18 cellular contexts compared by ENCODE assay signal in genomic region chr16:2086812-2087425, GRCh38.
"Had no signal": no experiment of that assay in that cellular context is flagged by ENCODE, and none has a peak within 500 bp of the region (broad histone marks: within the 10 kb centered on the region; RNA-seq: fewer than 3 reads in every experiment).

No MANE protein-coding gene starts in this region.

- ATAC-seq: activated T-cell treated with anti-CD3 and anti-CD28 coated beads, Interleukin-2, amount 50 U/mL, for 72 hours; gastrocnemius medialis; heart right ventricle; mucosa of descending colon; naive thymus-derived CD8-positive, alpha-beta T cell; right cardiac atrium; T-helper 17 cell; WTC11 had no signal

- H3K4me3 Mint-ChIP-seq: activated CD4-positive, alpha-beta T cell treated with anti-CD3 and anti-CD28 coated beads, Interleukin-2, amount 10 ng/mL, durations not matched to agents 7 days and 5 days; activated T-cell treated with anti-CD3 and anti-CD28 coated beads, Interleukin-2, amount 50 U/mL, for 72 hours; naive thymus-derived CD8-positive, alpha-beta T cell; T-helper 17 cell; WTC11 had no signal

- H3K4me1 Mint-ChIP-seq: activated CD4-positive, alpha-beta T cell treated with anti-CD3 and anti-CD28 coated beads, Interleukin-2, amount 10 ng/mL, durations not matched to agents 7 days and 5 days; naive thymus-derived CD8-positive, alpha-beta T cell; WTC11 had no signal

- H3K4me3 ChIP-seq: gastrocnemius medialis, heart right ventricle, mucosa of descending colon, stomach, testis, upper lobe of left lung had no signal

- H3K9me3 ChIP-seq: gastrocnemius medialis, heart right ventricle, mucosa of descending colon, stomach, testis, upper lobe of left lung had no signal

- H3K27ac ChIP-seq: heart right ventricle, testis, upper lobe of left lung had no signal

- H3K27me3 ChIP-seq: gastrocnemius medialis, heart right ventricle, stomach, testis, upper lobe of left lung had no signal

- DNase-seq: activated CD4-positive, alpha-beta T cell treated with anti-CD3 and anti-CD28 coated beads, Interleukin-2, amount 10 ng/mL, durations not matched to agents 7 days and 5 days; activated CD8-positive, alpha-beta memory T cell treated with anti-CD3 and anti-CD28 coated beads, Interleukin-2, amount 50 U/mL, for 48 hours; activated gamma-delta T cell; activated T-cell treated with anti-CD3 and anti-CD28 coated beads, Interleukin-2, amount 50 U/mL, for 72 hours; erythroblast; gastrocnemius medialis; heart right ventricle; mammary epithelial cell; naive thymus-derived CD8-positive, alpha-beta T cell; nucleus accumbens; right cardiac atrium; T-helper 17 cell; testis had no signal

- H3K9me3 Mint-ChIP-seq: activated CD4-positive, alpha-beta T cell treated with anti-CD3 and anti-CD28 coated beads, Interleukin-2, amount 10 ng/mL, durations not matched to agents 7 days and 5 days; activated T-cell treated with anti-CD3 and anti-CD28 coated beads, Interleukin-2, amount 50 U/mL, for 72 hours; naive thymus-derived CD8-positive, alpha-beta T cell; WTC11 had no signal

- H3K27me3 Mint-ChIP-seq: activated CD4-positive, alpha-beta T cell treated with anti-CD3 and anti-CD28 coated beads, Interleukin-2, amount 10 ng/mL, durations not matched to agents 7 days and 5 days; naive thymus-derived CD8-positive, alpha-beta T cell; T-helper 17 cell had no signal

- H3K27ac Mint-ChIP-seq: activated CD4-positive, alpha-beta T cell treated with anti-CD3 and anti-CD28 coated beads, Interleukin-2, amount 10 ng/mL, durations not matched to agents 7 days and 5 days; activated T-cell treated with anti-CD3 and anti-CD28 coated beads, Interleukin-2, amount 50 U/mL, for 72 hours; naive thymus-derived CD8-positive, alpha-beta T cell; T-helper 17 cell; WTC11 had no signal

- FAIRE-seq: TTC549 had no signal
